In the genomic region with DNA sequence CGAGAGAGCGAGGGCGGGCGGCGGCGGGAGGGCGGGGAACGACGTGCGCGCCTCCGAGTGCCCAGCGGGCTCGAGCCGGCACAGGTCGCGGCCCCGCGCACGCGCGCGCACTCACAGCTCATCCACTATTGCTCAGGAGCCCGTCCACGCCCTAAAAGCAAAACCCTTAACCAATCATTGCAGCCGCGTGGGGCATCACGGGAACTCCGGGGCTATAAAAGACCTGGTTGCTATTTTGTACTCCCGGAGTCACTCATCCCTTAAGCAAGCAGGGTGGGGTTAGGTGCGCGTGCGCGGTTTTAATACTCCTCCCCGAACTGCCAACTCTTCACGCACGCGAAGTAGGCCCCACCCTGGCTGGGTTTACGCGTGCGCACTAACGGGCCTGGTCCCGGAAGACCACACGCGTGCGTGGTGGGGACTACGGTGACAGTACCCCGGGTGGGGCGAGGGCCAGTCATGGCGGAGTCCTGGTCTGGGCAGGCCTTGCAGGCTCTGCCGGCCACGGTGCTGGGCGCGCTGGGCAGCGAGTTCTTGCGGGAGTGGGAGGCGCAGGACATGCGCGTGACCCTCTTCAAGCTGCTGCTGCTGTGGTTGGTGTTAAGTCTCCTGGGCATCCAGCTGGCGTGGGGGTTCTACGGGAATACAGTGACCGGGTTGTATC, we compare ENCODE assay signal across 1 cellular context.
A peak's percentile ranks its signal among the peaks of the same experiment; 100 is the strongest.
TF ChIP-seq lines count a peak whose summit lies in the region.

A gene (minus strand): TSS at position 9 of the 664 bp plus-strand sequence. CDS start 36,387 bp downstream, outside the sequence.
A gene with protein sequence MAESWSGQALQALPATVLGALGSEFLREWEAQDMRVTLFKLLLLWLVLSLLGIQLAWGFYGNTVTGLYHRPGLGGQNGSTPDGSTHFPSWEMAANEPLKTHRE (plus strand): TSS at position 456 of the 664 bp plus-strand sequence. CDS start 4 bp downstream, at position 460.

TF ChIP-seq in K562, 482 proteins besides CTCF, POLR2A, EP300 and RAD21 (continued from another document and continues in another):
- TF ChIP-seq, protein P1, sequence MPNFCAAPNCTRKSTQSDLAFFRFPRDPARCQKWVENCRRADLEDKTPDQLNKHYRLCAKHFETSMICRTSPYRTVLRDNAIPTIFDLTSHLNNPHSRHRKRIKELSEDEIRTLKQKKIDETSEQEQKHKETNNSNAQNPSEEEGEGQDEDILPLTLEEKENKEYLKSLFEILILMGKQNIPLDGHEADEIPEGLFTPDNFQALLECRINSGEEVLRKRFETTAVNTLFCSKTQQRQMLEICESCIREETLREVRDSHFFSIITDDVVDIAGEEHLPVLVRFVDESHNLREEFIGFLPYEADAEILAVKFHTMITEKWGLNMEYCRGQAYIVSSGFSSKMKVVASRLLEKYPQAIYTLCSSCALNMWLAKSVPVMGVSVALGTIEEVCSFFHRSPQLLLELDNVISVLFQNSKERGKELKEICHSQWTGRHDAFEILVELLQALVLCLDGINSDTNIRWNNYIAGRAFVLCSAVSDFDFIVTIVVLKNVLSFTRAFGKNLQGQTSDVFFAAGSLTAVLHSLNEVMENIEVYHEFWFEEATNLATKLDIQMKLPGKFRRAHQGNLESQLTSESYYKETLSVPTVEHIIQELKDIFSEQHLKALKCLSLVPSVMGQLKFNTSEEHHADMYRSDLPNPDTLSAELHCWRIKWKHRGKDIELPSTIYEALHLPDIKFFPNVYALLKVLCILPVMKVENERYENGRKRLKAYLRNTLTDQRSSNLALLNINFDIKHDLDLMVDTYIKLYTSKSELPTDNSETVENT (CRISPR knock-in tag; IDR thresholded peaks at IDR 0.05), result peak; percentile 69; the same call in 1 of the 2 replicates
- no peak for TF ChIP-seq NCOA4 (IDR thresholded peaks at IDR 0.05; ENCODE audit: partially characterized antibody)
- TF ChIP-seq SOX6 (IDR thresholded peaks at IDR 0.05), result no peak
- no peak for TF ChIP-seq SMARCB1 (IDR thresholded peaks at IDR 0.05; ENCODE audit: insufficient read length, low read depth)
- TF ChIP-seq ZNF444 (CRISPR knock-in tag; IDR thresholded peaks at IDR 0.05), result no peak
- no peak for TF ChIP-seq JUN (IDR thresholded peaks at IDR 0.05; ENCODE audit: borderline replicate concordance, low read depth, low read length)
- TF ChIP-seq JUN (CRISPR knock-in tag; IDR thresholded peaks at IDR 0.05; ENCODE audit: borderline replicate concordance), result no peak
- TF ChIP-seq, protein P2, sequence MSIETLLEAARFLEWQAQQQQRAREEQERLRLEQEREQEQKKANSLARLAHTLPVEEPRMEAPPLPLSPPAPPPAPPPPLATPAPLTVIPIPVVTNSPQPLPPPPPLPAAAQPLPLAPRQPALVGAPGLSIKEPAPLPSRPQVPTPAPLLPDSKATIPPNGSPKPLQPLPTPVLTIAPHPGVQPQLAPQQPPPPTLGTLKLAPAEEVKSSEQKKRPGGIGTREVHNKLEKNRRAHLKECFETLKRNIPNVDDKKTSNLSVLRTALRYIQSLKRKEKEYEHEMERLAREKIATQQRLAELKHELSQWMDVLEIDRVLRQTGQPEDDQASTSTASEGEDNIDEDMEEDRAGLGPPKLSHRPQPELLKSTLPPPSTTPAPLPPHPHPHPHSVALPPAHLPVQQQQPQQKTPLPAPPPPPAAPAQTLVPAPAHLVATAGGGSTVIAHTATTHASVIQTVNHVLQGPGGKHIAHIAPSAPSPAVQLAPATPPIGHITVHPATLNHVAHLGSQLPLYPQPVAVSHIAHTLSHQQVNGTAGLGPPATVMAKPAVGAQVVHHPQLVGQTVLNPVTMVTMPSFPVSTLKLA (conservative IDR thresholded peaks at IDR 0.05), result peak; percentile 71 to 80; a peak in 3 of 4 replicates
- TF ChIP-seq ZC3H8 (IDR thresholded peaks at IDR 0.05), result no peak
- no peak for TF ChIP-seq ZBTB8A (IDR thresholded peaks at IDR 0.05; ENCODE audit: partially characterized antibody)
- no peak for TF ChIP-seq SMAD4 (CRISPR knock-in tag; conservative IDR thresholded peaks at IDR 0.05)
- TF ChIP-seq, protein P3, sequence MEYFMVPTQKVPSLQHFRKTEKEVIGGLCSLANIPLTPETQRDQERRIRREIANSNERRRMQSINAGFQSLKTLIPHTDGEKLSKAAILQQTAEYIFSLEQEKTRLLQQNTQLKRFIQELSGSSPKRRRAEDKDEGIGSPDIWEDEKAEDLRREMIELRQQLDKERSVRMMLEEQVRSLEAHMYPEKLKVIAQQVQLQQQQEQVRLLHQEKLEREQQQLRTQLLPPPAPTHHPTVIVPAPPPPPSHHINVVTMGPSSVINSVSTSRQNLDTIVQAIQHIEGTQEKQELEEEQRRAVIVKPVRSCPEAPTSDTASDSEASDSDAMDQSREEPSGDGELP (CRISPR knock-in tag; IDR thresholded peaks at IDR 0.05; ENCODE audit: borderline replicate concordance), result peak; percentile 70
- TF ChIP-seq, protein P4, sequence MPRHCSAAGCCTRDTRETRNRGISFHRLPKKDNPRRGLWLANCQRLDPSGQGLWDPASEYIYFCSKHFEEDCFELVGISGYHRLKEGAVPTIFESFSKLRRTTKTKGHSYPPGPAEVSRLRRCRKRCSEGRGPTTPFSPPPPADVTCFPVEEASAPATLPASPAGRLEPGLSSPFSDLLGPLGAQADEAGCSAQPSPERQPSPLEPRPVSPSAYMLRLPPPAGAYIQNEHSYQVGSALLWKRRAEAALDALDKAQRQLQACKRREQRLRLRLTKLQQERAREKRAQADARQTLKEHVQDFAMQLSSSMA (CRISPR knock-in tag; IDR thresholded peaks at IDR 0.05), result no peak
- TF ChIP-seq, protein P5, sequence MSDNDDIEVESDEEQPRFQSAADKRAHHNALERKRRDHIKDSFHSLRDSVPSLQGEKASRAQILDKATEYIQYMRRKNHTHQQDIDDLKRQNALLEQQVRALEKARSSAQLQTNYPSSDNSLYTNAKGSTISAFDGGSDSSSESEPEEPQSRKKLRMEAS (CRISPR knock-in tag; IDR thresholded peaks at IDR 0.05), result peak; percentile 88
- TF ChIP-seq, protein P6, sequence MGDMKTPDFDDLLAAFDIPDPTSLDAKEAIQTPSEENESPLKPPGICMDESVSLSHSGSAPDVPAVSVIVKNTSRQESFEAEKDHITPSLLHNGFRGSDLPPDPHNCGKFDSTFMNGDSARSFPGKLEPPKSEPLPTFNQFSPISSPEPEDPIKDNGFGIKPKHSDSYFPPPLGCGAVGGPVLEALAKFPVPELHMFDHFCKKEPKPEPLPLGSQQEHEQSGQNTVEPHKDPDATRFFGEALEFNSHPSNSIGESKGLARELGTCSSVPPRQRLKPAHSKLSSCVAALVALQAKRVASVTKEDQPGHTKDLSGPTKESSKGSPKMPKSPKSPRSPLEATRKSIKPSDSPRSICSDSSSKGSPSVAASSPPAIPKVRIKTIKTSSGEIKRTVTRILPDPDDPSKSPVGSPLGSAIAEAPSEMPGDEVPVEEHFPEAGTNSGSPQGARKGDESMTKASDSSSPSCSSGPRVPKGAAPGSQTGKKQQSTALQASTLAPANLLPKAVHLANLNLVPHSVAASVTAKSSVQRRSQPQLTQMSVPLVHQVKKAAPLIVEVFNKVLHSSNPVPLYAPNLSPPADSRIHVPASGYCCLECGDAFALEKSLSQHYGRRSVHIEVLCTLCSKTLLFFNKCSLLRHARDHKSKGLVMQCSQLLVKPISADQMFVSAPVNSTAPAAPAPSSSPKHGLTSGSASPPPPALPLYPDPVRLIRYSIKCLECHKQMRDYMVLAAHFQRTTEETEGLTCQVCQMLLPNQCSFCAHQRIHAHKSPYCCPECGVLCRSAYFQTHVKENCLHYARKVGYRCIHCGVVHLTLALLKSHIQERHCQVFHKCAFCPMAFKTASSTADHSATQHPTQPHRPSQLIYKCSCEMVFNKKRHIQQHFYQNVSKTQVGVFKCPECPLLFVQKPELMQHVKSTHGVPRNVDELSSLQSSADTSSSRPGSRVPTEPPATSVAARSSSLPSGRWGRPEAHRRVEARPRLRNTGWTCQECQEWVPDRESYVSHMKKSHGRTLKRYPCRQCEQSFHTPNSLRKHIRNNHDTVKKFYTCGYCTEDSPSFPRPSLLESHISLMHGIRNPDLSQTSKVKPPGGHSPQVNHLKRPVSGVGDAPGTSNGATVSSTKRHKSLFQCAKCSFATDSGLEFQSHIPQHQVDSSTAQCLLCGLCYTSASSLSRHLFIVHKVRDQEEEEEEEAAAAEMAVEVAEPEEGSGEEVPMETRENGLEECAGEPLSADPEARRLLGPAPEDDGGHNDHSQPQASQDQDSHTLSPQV (IDR thresholded peaks at IDR 0.05), result no peak
- peak in 1 of 2 experiments; percentile 57; a peak in 1 of 4 replicates for TF ChIP-seq NONO (IDR thresholded peaks at IDR 0.05; ENCODE audit: low read depth in 2 of 2, low read length in 1 of 2)
- no peak for TF ChIP-seq ZNF583 (CRISPR knock-in tag; IDR thresholded peaks at IDR 0.05)
- no peak for TF ChIP-seq SMAD2 (IDR thresholded peaks at IDR 0.05; ENCODE audit: low read depth, low read length)
- no peak for TF ChIP-seq MTA1 (IDR thresholded peaks at IDR 0.05; ENCODE audit: borderline replicate concordance)
- TF ChIP-seq NFYB (IDR thresholded peaks at IDR 0.05; ENCODE audit: extremely low read depth, insufficient read length), result peak; percentile 70
- TF ChIP-seq HCFC1 (IDR thresholded peaks at IDR 0.05; ENCODE audit: low read depth, low read length), result peak; percentile 5; the same call in 1 of the 2 replicates
- TF ChIP-seq CREBBP (IDR thresholded peaks at IDR 0.05; ENCODE audit: low read depth, low read length), result no peak
- TF ChIP-seq, protein P7, sequence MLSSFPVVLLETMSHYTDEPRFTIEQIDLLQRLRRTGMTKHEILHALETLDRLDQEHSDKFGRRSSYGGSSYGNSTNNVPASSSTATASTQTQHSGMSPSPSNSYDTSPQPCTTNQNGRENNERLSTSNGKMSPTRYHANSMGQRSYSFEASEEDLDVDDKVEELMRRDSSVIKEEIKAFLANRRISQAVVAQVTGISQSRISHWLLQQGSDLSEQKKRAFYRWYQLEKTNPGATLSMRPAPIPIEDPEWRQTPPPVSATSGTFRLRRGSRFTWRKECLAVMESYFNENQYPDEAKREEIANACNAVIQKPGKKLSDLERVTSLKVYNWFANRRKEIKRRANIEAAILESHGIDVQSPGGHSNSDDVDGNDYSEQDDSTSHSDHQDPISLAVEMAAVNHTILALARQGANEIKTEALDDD (IDR thresholded peaks at IDR 0.05), result no peak
- TF ChIP-seq, protein P8, sequence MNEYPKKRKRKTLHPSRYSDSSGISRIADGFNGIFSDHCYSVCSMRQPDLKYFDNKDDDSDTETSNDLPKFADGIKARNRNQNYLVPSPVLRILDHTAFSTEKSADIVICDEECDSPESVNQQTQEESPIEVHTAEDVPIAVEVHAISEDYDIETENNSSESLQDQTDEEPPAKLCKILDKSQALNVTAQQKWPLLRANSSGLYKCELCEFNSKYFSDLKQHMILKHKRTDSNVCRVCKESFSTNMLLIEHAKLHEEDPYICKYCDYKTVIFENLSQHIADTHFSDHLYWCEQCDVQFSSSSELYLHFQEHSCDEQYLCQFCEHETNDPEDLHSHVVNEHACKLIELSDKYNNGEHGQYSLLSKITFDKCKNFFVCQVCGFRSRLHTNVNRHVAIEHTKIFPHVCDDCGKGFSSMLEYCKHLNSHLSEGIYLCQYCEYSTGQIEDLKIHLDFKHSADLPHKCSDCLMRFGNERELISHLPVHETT (CRISPR knock-in tag; conservative IDR thresholded peaks at IDR 0.05 in 1 of 2, IDR thresholded peaks at IDR 0.05 in 1 of 2), result peak in 1 of 2 experiments; percentile 94; a peak in 2 of 4 replicates
- TF ChIP-seq CCAR2 (IDR thresholded peaks at IDR 0.05; ENCODE audit: low read depth, low read length), result no peak
- TF ChIP-seq ZNF3 (CRISPR knock-in tag; IDR thresholded peaks at IDR 0.05), result no peak
- TF ChIP-seq CSDE1 (IDR thresholded peaks at IDR 0.05), result no peak
- TF ChIP-seq ZNF785 (CRISPR knock-in tag; IDR thresholded peaks at IDR 0.05), result no peak
- TF ChIP-seq NEUROD1 (IDR thresholded peaks at IDR 0.05; ENCODE audit: borderline replicate concordance, low read depth, low read length, partially characterized antibody), result no peak
- peak; percentile 58; the same call in 1 of the 2 replicates for TF ChIP-seq CEBPG (CRISPR knock-in tag; IDR thresholded peaks at IDR 0.05)
- no peak; a peak in 2 of 4 replicates for TF ChIP-seq CEBPG (tag; conservative IDR thresholded peaks at IDR 0.05 in 1 of 2, IDR thresholded peaks at IDR 0.05 in 1 of 2)
- TF ChIP-seq, protein P9, sequence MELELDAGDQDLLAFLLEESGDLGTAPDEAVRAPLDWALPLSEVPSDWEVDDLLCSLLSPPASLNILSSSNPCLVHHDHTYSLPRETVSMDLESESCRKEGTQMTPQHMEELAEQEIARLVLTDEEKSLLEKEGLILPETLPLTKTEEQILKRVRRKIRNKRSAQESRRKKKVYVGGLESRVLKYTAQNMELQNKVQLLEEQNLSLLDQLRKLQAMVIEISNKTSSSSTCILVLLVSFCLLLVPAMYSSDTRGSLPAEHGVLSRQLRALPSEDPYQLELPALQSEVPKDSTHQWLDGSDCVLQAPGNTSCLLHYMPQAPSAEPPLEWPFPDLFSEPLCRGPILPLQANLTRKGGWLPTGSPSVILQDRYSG (tag; conservative IDR thresholded peaks at IDR 0.05; ENCODE audit: low read depth), result no peak
